Comparison of ENCODE assay signal across 26 cellular contexts in genomic region chr4:18954538-18954937, GRCh38.
DNase-seq lines count a peak whose midpoint lies in the region; ATAC-seq, FAIRE-seq and TF ChIP-seq lines count a peak whose summit lies in the region.
"Had no signal": no experiment of that assay in that cellular context is flagged by ENCODE, and none has a peak within 500 bp of the region (broad histone marks: within the 10 kb centered on the region; RNA-seq: fewer than 3 reads in every experiment).

No MANE protein-coding gene starts in this region.

- H3K4me1 ChIP-seq in thyroid gland, result no peaks in the 10 kb centered on the region
- H3K4me1 ChIP-seq: BLaER1 treated with 17β-estradiol and CSF1 and Interleukin-3, amounts not matched to agents 10 nM and 100 nM had no signal

- intact Hi-C loops in thyroid gland (cut with DNase I), result no loop called here
- intact Hi-C loops in activated CD4-positive, alpha-beta T cell treated with anti-CD3 and anti-CD28 coated beads, Interleukin-2, amount 10 ng/mL, durations not matched to agents 24 days and 14 days (cut with micrococcal nuclease), result no loop called here

- H3K27ac Mint-ChIP-seq in activated CD4-positive, alpha-beta T cell treated with anti-CD3 and anti-CD28 coated beads, Interleukin-2, amount 10 ng/mL, durations not matched to agents 24 days and 14 days, result no peak overlapping the region
- H3K27ac Mint-ChIP-seq: CD4-positive, alpha-beta T cell had no signal

- no peak overlapping the region for H3K4me3 Mint-ChIP-seq in activated CD4-positive, alpha-beta T cell treated with anti-CD3 and anti-CD28 coated beads, Interleukin-2, amount 10 ng/mL, durations not matched to agents 24 days and 14 days
- H3K4me3 Mint-ChIP-seq: CD4-positive, alpha-beta T cell had no signal

- WGBS in thyroid gland, 2 donors, result 60 to 68% methylated on average over 2 of the region's 2 CpGs

- FAIRE-seq in endometrium (lab: Jason Lieb, UNC), result peak; percentile 58
- FAIRE-seq: A204.1, GM12891 had no signal

- no peak for TF ChIP-seq CTCF in retinal pigment epithelial cell (conservative IDR thresholded peaks at IDR 0.05; ENCODE audit: low read depth, low read length)
- TF ChIP-seq CTCF in thyroid gland (IDR thresholded peaks at IDR 0.05), result no peak

- H3K4me3 ChIP-seq in retinal pigment epithelial cell (ENCODE audit: low read length), result no peak overlapping the region
- no peak overlapping the region for H3K4me3 ChIP-seq in thyroid gland (replicated peaks in 1 of 3)
- H3K4me3 ChIP-seq: BLaER1 treated with 17β-estradiol and CSF1 and Interleukin-3, amounts not matched to agents 10 nM and 100 nM; GM23248; MG63; PC-9 had no signal

- peaks cover 6% of the 10 kb centered on the region for H3K9me3 Mint-ChIP-seq in activated CD4-positive, alpha-beta T cell treated with anti-CD3 and anti-CD28 coated beads, Interleukin-2, amount 10 ng/mL, durations not matched to agents 24 days and 14 days

- H3K36me3 ChIP-seq in thyroid gland, result no peaks in the 10 kb centered on the region
- H3K36me3 ChIP-seq: BLaER1 treated with 17β-estradiol and CSF1 and Interleukin-3, amounts not matched to agents 10 nM and 100 nM; MG63 had no signal

- H3K27me3 Mint-ChIP-seq in activated CD4-positive, alpha-beta T cell treated with anti-CD3 and anti-CD28 coated beads, Interleukin-2, amount 10 ng/mL, durations not matched to agents 24 days and 14 days, result no peaks in the 10 kb centered on the region
- H3K27me3 Mint-ChIP-seq: CD4-positive, alpha-beta T cell had no signal

- no peaks in the 10 kb centered on the region for H3K27me3 ChIP-seq in thyroid gland
- H3K27me3 ChIP-seq: BLaER1 treated with 17β-estradiol and CSF1 and Interleukin-3, amounts not matched to agents 10 nM and 100 nM; MG63 had no signal

- ATAC-seq in GM18867 (IDR thresholded peaks at IDR 0.05; ENCODE audit: unreplicated experiment), result no peak

- H3K36me3 Mint-ChIP-seq in activated CD4-positive, alpha-beta T cell treated with anti-CD3 and anti-CD28 coated beads, Interleukin-2, amount 10 ng/mL, durations not matched to agents 24 days and 14 days (ENCODE audit: low read depth), result no peaks in the 10 kb centered on the region

- no peaks in the 10 kb centered on the region for H3K9me3 ChIP-seq in thyroid gland
- H3K9me3 ChIP-seq: MG63 had no signal

- DNase-seq in DMS53 treated with DMSO at 0.1 percent for 48 hours (lab: John Stamatoyannopoulos, UW; ENCODE audit: unreplicated experiment) (peak; percentile 46), kidney tubule cell (ENCODE audit: low spot score) (peak; percentile 67), retinal pigment epithelial cell (ENCODE audit: low read depth) (peak; percentile 51), thyroid gland (no peak)
- DNase-seq in activated CD4-positive, alpha-beta T cell treated with anti-CD3 and anti-CD28 coated beads, Interleukin-2, amount 10 ng/mL, durations not matched to agents 24 days and 14 days, result no peak
- DNase-seq in activated CD8-positive, alpha-beta memory T cell treated with anti-CD3 and anti-CD28 coated beads, Interleukin-2, amount 50 U/mL, for 4 hours, result no peak
- DNase-seq: AML-193; CD4-positive, alpha-beta T cell; DMS79; EL; GDM1; GM23248; H7; KBM-7; MG63; NCI-H1694; NCI-H2029 treated with DMSO at 0.1 percent for 48 hours; NCI-H446 treated with DMSO at 0.1 percent for 48 hours; NCI-H526 treated with DMSO at 0.1 percent for 48 hours; PC-9; SHP77 treated with DMSO at 0.1 percent for 48 hours had no signal

- H3K27ac ChIP-seq in thyroid gland, result no peak overlapping the region
- H3K27ac ChIP-seq: BLaER1 treated with 17β-estradiol and CSF1 and Interleukin-3, amounts not matched to agents 10 nM and 100 nM; GM23248; PC-9 had no signal

- no peaks in the 10 kb centered on the region for H3K4me1 Mint-ChIP-seq in activated CD4-positive, alpha-beta T cell treated with anti-CD3 and anti-CD28 coated beads, Interleukin-2, amount 10 ng/mL, durations not matched to agents 24 days and 14 days

- no peak for TF ChIP-seq POLR2A in thyroid gland (IDR thresholded peaks at IDR 0.05)

Comparison
In these comparisons a context has a peak if more than half of its experiments do, and no peak if none do; other contexts are left out.
1. DNase-seq: peak in DMS53 treated with DMSO at 0.1 percent for 48 hours (single experiment), kidney tubule cell (single experiment) and retinal pigment epithelial cell (single experiment); none in thyroid gland (0 of 2), activated CD4-positive, alpha-beta T cell treated with anti-CD3 and anti-CD28 coated beads, Interleukin-2, amount 10 ng/mL, durations not matched to agents 24 days and 14 days (single experiment) and activated CD8-positive, alpha-beta memory T cell treated with anti-CD3 and anti-CD28 coated beads, Interleukin-2, amount 50 U/mL, for 4 hours (single experiment).